Comparison of ENCODE assay signal across 1 cellular context in genomic region chr19:48807590-48808308, GRCh38.
TF ChIP-seq lines count a peak whose summit lies in the region.

No MANE protein-coding gene starts in this region.

TF ChIP-seq in K562, 482 proteins besides CTCF, POLR2A, EP300 and RAD21:
- TF ChIP-seq ZNF668 (CRISPR knock-in tag; IDR thresholded peaks at IDR 0.05) (no peak), RFX1 (IDR thresholded peaks at IDR 0.05) (peak; percentile 83; the same call in 1 of the 2 replicates), ZNF140 (CRISPR knock-in tag; IDR thresholded peaks at IDR 0.05) (no peak), STAT5B (CRISPR knock-in tag; IDR thresholded peaks at IDR 0.05) (no peak), NR2C2 (CRISPR knock-in tag; IDR thresholded peaks at IDR 0.05) (peak; percentile 91), NR2C2 (tag; IDR thresholded peaks at IDR 0.05) (peak; percentile 78), NR2C1 (IDR thresholded peaks at IDR 0.05) (peak; percentile 93), NR2C1 (tag; IDR thresholded peaks at IDR 0.05) (peak; percentile 93), E2F5 (CRISPR knock-in tag; IDR thresholded peaks at IDR 0.05) (no peak), MYNN (IDR thresholded peaks at IDR 0.05) (peak; percentile 95), MYNN (CRISPR knock-in tag; IDR thresholded peaks at IDR 0.05) (no peak), CBX1 (IDR thresholded peaks at IDR 0.05; ENCODE audit: low read depth) (no peak), C11orf30 (IDR thresholded peaks at IDR 0.05; ENCODE audit: low read depth) (no peak), UBTF (IDR thresholded peaks at IDR 0.05; ENCODE audit: borderline replicate concordance in 1 of 2, low read depth in 2 of 2, low read length in 2 of 2) (no peak), CBFB (CRISPR knock-in tag; IDR thresholded peaks at IDR 0.05) (peak; percentile 44; the same call in 1 of the 2 replicates), SMC3 (conservative IDR thresholded peaks at IDR 0.05; ENCODE audit: insufficient read depth, low read depth, low read length) (0 out of 2 replicates have a peak, but pooled peaks have one; percentile 15), PBX2 (CRISPR knock-in tag; IDR thresholded peaks at IDR 0.05; ENCODE audit: low read depth) (no peak), PBX2 (tag; conservative IDR thresholded peaks at IDR 0.05; ENCODE audit: low read depth) (no peak), ARID2 (IDR thresholded peaks at IDR 0.05) (no peak), TFE3 (CRISPR knock-in tag; IDR thresholded peaks at IDR 0.05) (no peak), TARDBP (IDR thresholded peaks at IDR 0.05) (no peak), ZFX (CRISPR knock-in tag; IDR thresholded peaks at IDR 0.05) (0 out of 2 replicates have a peak, but pooled peaks have one; percentile 36), RBFOX2 (IDR thresholded peaks at IDR 0.05; ENCODE audit: low read depth, low read length) (0 out of 2 replicates have a peak, but pooled peaks have one; percentile 28), CHAMP1 (IDR thresholded peaks at IDR 0.05) (no peak), ZNF609 (CRISPR knock-in tag; IDR thresholded peaks at IDR 0.05; ENCODE audit: borderline replicate concordance) (no peak), RFX5 (IDR thresholded peaks at IDR 0.05; ENCODE audit: low read depth, low read length) (peak; percentile 79)
